Comparison of ENCODE assay signal across 8 cellular contexts in genomic region chr14:29838752-29839151, GRCh38.
"Had no signal": no experiment of that assay in that cellular context is flagged by ENCODE, and none has a peak within 500 bp of the region (broad histone marks: within the 10 kb centered on the region; RNA-seq: fewer than 3 reads in every experiment).

No MANE protein-coding gene starts in this region.

- DNase-seq: GDM1, GF-D8 had no signal

- H3K4me3 ChIP-seq: GM12878 had no signal

- FAIRE-seq: G401.6, GM12878, GM12891, GM12892, GM18507, GM19239 had no signal

- ATAC-seq: GM12878 had no signal
